30 cellular contexts compared by ENCODE assay signal in genomic region chr4:94395541-94395940, GRCh38. TPM values are rescaled to one million over a fixed set of nuclear protein-coding genes. Genes with fewer than 3 reads are reported as not detected.
"Had no signal": no experiment of that assay in that cellular context is flagged by ENCODE, and none has a peak within 500 bp of the region (broad histone marks: within the 10 kb centered on the region; RNA-seq: fewer than 3 reads in every experiment).

No MANE protein-coding gene starts in this region.

- H2AFZ ChIP-seq: hepatocyte had no signal

- H3K27ac ChIP-seq: colonic mucosa, esophagus muscularis mucosa, gastroesophageal sphincter, heart left ventricle, hepatocyte, prostate gland, sigmoid colon, spleen, thoracic aorta, tibial nerve, upper lobe of left lung had no signal

- H3K4me1 ChIP-seq: colonic mucosa, esophagus muscularis mucosa, gastroesophageal sphincter, prostate gland, sigmoid colon, spleen, tibial nerve, upper lobe of left lung had no signal

- FAIRE-seq: urothelium cell line had no signal

- H3K36me3 ChIP-seq: colonic mucosa, esophagus muscularis mucosa, gastroesophageal sphincter, heart left ventricle, prostate gland, sigmoid colon, spleen, thoracic aorta, tibial nerve, upper lobe of left lung had no signal

- H3K4me2 ChIP-seq: hepatocyte had no signal

- H3K79me2 ChIP-seq: hepatocyte had no signal

- H3K9me3 ChIP-seq: colonic mucosa, esophagus muscularis mucosa, gastroesophageal sphincter, heart left ventricle, prostate gland, sigmoid colon, spleen, thoracic aorta, tibial nerve, upper lobe of left lung had no signal

- DNase-seq: colonic mucosa; effector CD8-positive, alpha-beta T cell; endodermal cell; foreskin fibroblast; heart left ventricle; kidney; mesendoderm; midbrain; naive thymus-derived CD8-positive, alpha-beta T cell; nephron progenitor cell; nucleus accumbens; right cardiac atrium; sigmoid colon; spleen; stimulated activated CD4-positive, alpha-beta T cell treated with anti-CD3 and anti-CD28 coated beads, Interleukin-2, amount 100 ng/mL, for 48 hours; stimulated activated naive B cell treated with anti-CD40 and anti-IgM and Interleukin-4, amounts not matched to agents 10 μg/mL and 1 μg/mL and 100 μg/mL, for 72 hours; upper lobe of left lung had no signal

- H3K4me3 ChIP-seq: colonic mucosa, esophagus muscularis mucosa, gastroesophageal sphincter, heart left ventricle, hepatocyte, prostate gland, sigmoid colon, spleen, thoracic aorta, tibial nerve, upper lobe of left lung had no signal

- H3K27me3 ChIP-seq: colonic mucosa, esophagus muscularis mucosa, gastroesophageal sphincter, heart left ventricle, hepatocyte, sigmoid colon, spleen, tibial nerve, upper lobe of left lung had no signal

RNA-seq across cellular contexts. Expression of gene HPGDS, which starts 52.9 kb away (rescaled TPM):
- total RNA-seq: chondrocyte; endodermal cell; epithelial cell of proximal tubule; fibroblast of lung; lung microvascular endothelial cell; myocyte; naive thymus-derived CD8-positive, alpha-beta T cell; osteocyte had no signal
- polyA plus RNA-seq: fibroblast of lung had no signal
